Comparison of ENCODE assay signal across 9 cellular contexts in genomic region chr5:151699071-151699901, GRCh38. TPM values are rescaled to one million over a fixed set of nuclear protein-coding genes. Genes with fewer than 3 reads are reported as not detected.
A peak's percentile ranks its signal among the peaks of the same experiment; 100 is the strongest.
DNase-seq lines count a peak whose midpoint lies in the region; ATAC-seq and TF ChIP-seq lines count a peak whose summit lies in the region.
"Had no signal": no experiment of that assay in that cellular context is flagged by ENCODE, and none has a peak within 500 bp of the region (broad histone marks: within the 10 kb centered on the region; RNA-seq: fewer than 3 reads in every experiment).

No MANE protein-coding gene starts in this region.

- H3K4me3 ChIP-seq in SK-N-MC, result peak overlapping the region; percentile 45

- H3K9me3 ChIP-seq in SK-N-MC (ENCODE audit: low read depth, low read length), result no peaks in the 10 kb centered on the region

- H3K9ac ChIP-seq in SK-N-MC (ENCODE audit: insufficient read length), result peak overlapping the region; percentile 73

- ATAC-seq in omental fat pad (ENCODE audit: low FRiP score) (peak; percentile 96), HG03460 (IDR thresholded peaks at IDR 0.05; ENCODE audit: unreplicated experiment) (no peak)

- no peak for TF ChIP-seq CTCF in AG09319 (IDR thresholded peaks at IDR 0.05; ENCODE audit: low read depth, low read length)
- no peak for TF ChIP-seq CTCF in omental fat pad (IDR thresholded peaks at IDR 0.05)

- DNase-seq in AG09319 (ENCODE audit: extremely low read depth, low read depth), result peak; percentile 96
- no peak for DNase-seq in SK-N-MC (ENCODE audit: low read depth, low spot score)
- peak; percentile 92 for DNase-seq in fibroblast of the conjunctiva (ENCODE audit: low read depth)
- peak; percentile 57 for DNase-seq in omental fat pad (ENCODE audit: low spot score)
- DNase-seq in NCI-H1092 treated with DMSO at 0.1 percent for 48 hours (lab: John Stamatoyannopoulos, UW), result no peak
- DNase-seq in NCI-H526 (lab: John Stamatoyannopoulos, UW), result no peak
- no peak for DNase-seq in NCI-H2029 treated with DMSO at 0.1 percent for 48 hours (lab: John Stamatoyannopoulos, UW)
- DNase-seq: DND-41 had no signal

- no peaks in the 10 kb centered on the region for H3K36me3 ChIP-seq in SK-N-MC (ENCODE audit: insufficient read depth, low read length)

- H3K27ac ChIP-seq in SK-N-MC, result peak overlapping the region; percentile 87

RNA-seq across cellular contexts. Expression of gene SPARC, which starts 12.6 kb away (rescaled TPM):
- 1,000 to 10,000 TPM in 1 of 4 donors, 100 to 1,000 TPM in 3; 579 to 1,303 (median 656) TPM for total RNA-seq in omental fat pad

RNA-seq across cellular contexts. Expression of gene ATOX1, which starts 59.1 kb away (rescaled TPM):
- 100 to 1,000 TPM in 2 of 4 donors, 10 to 100 TPM in 2; 81.5 to 162 (median 109) TPM for total RNA-seq in omental fat pad

Comparison
In these comparisons a context has a peak if more than half of its experiments do, and no peak if none do; other contexts are left out.
1. DNase-seq: peak in AG09319 (single experiment), fibroblast of the conjunctiva (single experiment) and omental fat pad (single experiment); none in SK-N-MC (single experiment), NCI-H1092 treated with DMSO at 0.1 percent for 48 hours (single experiment), NCI-H526 (0 of 2) and NCI-H2029 treated with DMSO at 0.1 percent for 48 hours (single experiment).